In genomic region chr19:47036233-47036651, GRCh38 we compare ENCODE assay signal across 8 cellular contexts. TPM values are rescaled to one million over a fixed set of nuclear protein-coding genes. Genes with fewer than 3 reads are reported as not detected.
DNase-seq lines count a peak whose midpoint lies in the region; ATAC-seq, FAIRE-seq and TF ChIP-seq lines count a peak whose summit lies in the region.

No MANE protein-coding gene starts in this region.

- peak in 6 of 8 donors; percentile 10 to 49 (median 33) for ATAC-seq in heart right ventricle
- ATAC-seq in HG03196 (IDR thresholded peaks at IDR 0.05; ENCODE audit: unreplicated experiment), result no peak
- ATAC-seq in HG03432 (IDR thresholded peaks at IDR 0.05; ENCODE audit: unreplicated experiment), result no peak
- ATAC-seq in HG03469 (IDR thresholded peaks at IDR 0.05; ENCODE audit: unreplicated experiment), result no peak

- H3K27ac ChIP-seq in heart right ventricle, result peak overlapping the region in 1 of 10 donors; percentile 26
- H3K27ac ChIP-seq in small intestine (ENCODE audit: low read depth in 1 of 2, low read length in 1 of 2), result no peak overlapping the region

- no peak for TF ChIP-seq CTCF in Loucy (conservative IDR thresholded peaks at IDR 0.05; ENCODE audit: low read length)
- TF ChIP-seq CTCF in heart right ventricle (IDR thresholded peaks at IDR 0.05), result no peak

- H3K9ac ChIP-seq in Loucy (ENCODE audit: low read depth, low read length, poor library complexity, severe bottlenecking), result peak overlapping the region; percentile 77

- 21 to 23% methylated on average over 18 of the region's 18 CpGs for WGBS in heart right ventricle, 2 donors
- 10 to 16% (median 14%) methylated on average over 18 of the region's 18 CpGs for WGBS in small intestine, 3 donors

- H3K9me3 Mint-ChIP-seq in activated CD4-positive, alpha-beta memory T cell treated with anti-CD3 and anti-CD28 coated beads, Interleukin-2, amount 10 ng/mL, durations not matched to agents 7 days and 5 days, result no peaks in the 10 kb centered on the region

- H3K4me1 ChIP-seq in Loucy (ENCODE audit: insufficient read depth, low read length, poor library complexity, severe bottlenecking) (peaks cover 17% of the 10 kb centered on the region), heart right ventricle (peaks cover 0 to 17% (median 9%) of the 10 kb centered on the region in 9 donors), small intestine (ENCODE audit: control insufficient read depth in 2 of 2, insufficient read depth in 1 of 2, low read depth in 1 of 2, low read length in 1 of 2) (no peaks in the 10 kb centered on the region)

- H3K4me2 ChIP-seq in Loucy (ENCODE audit: low read depth, low read length, poor library complexity, severe bottlenecking), result peak overlapping the region; percentile 96

- no peaks in the 10 kb centered on the region for H3K36me3 Mint-ChIP-seq in activated CD4-positive, alpha-beta memory T cell treated with anti-CD3 and anti-CD28 coated beads, Interleukin-2, amount 10 ng/mL, durations not matched to agents 7 days and 5 days (ENCODE audit: low read depth)

- H3K4me3 ChIP-seq in Loucy (ENCODE audit: low read length, poor library complexity, severe bottlenecking) (peak overlapping the region; percentile 89), heart right ventricle (peak overlapping the region; percentile 1 to 57 (median 48)), small intestine (ENCODE audit: low read depth in 1 of 2, low read length in 2 of 2) (peak overlapping the region; percentile 12 to 18)

- H3K27ac Mint-ChIP-seq in activated CD4-positive, alpha-beta memory T cell treated with anti-CD3 and anti-CD28 coated beads, Interleukin-2, amount 10 ng/mL, durations not matched to agents 7 days and 5 days, result peak overlapping the region; percentile 31

- peak overlapping the region; percentile 94 for H2AFZ ChIP-seq in Loucy (ENCODE audit: low read length)

- intact Hi-C loops in heart right ventricle (cut with DNase I), result loop anchor here in 9 of 10 donors (2.0 to 10.0 kb wide), 5 partner anchors 86 to 96 kb away; partner anchors contain the start of gene SAE1 (in 1 of the 9)

- no peaks in the 10 kb centered on the region for H3K27me3 ChIP-seq in Loucy (ENCODE audit: insufficient read depth, low read length, poor library complexity, severe bottlenecking)
- peaks cover 0 to 18% (median 14%) of the 10 kb centered on the region in 7 donors for H3K27me3 ChIP-seq in heart right ventricle
- H3K27me3 ChIP-seq in small intestine (ENCODE audit: control insufficient read depth in 2 of 2, insufficient read depth in 2 of 2, low read length in 2 of 2), result no peaks in the 10 kb centered on the region

- DNase-seq in D341Med (ENCODE audit: low spot score) (peak; percentile 54), heart right ventricle (no peak), small intestine (peak; percentile 54)
- no peak for DNase-seq in activated CD4-positive, alpha-beta memory T cell treated with anti-CD3 and anti-CD28 coated beads, Interleukin-2, amount 10 ng/mL, durations not matched to agents 7 days and 5 days

- POLR2A ChIA-PET in activated CD4-positive, alpha-beta memory T cell treated with anti-CD3 and anti-CD28 coated beads, Interleukin-2, amount 10 ng/mL, durations not matched to agents 7 days and 5 days (lab: Charles Lee), result interaction anchor here (0.8 to 1.6 kb wide), 5 partner anchors 11 to 238 kb away, joined by 3 to 7 read pairs (median 3); partner anchors contain the start of genes INAFM1, SAE1 and ZC3H4

- no peaks in the 10 kb centered on the region for H3K9me3 ChIP-seq in Loucy (ENCODE audit: insufficient read depth, low read depth, low read length)
- H3K9me3 ChIP-seq in heart right ventricle, result no peaks in the 10 kb centered on the region
- H3K9me3 ChIP-seq in small intestine (ENCODE audit: control insufficient read depth, low read depth), result no peaks in the 10 kb centered on the region

- no peak for FAIRE-seq in small intestine (lab: Jason Lieb, UNC)

- H3K79me2 ChIP-seq in Loucy (ENCODE audit: insufficient read depth, low read length), result no peaks in the 10 kb centered on the region

- peaks cover 14% of the 10 kb centered on the region for H3K27me3 Mint-ChIP-seq in activated CD4-positive, alpha-beta memory T cell treated with anti-CD3 and anti-CD28 coated beads, Interleukin-2, amount 10 ng/mL, durations not matched to agents 7 days and 5 days

- H3K9me2 ChIP-seq in Loucy (replicated peaks; ENCODE audit: low read depth, low read length), result no peaks in the 10 kb centered on the region

- CTCF ChIA-PET in activated CD4-positive, alpha-beta memory T cell treated with anti-CD3 and anti-CD28 coated beads, Interleukin-2, amount 10 ng/mL, durations not matched to agents 7 days and 5 days (lab: Charles Lee), result interaction anchor here (0.7 to 5.0 kb wide), 17 partner anchors 11 to 313 kb away, joined by 3 to 35 read pairs (median 5); partner anchors contain the start of genes DHX34, SAE1 and ZC3H4

- peak overlapping the region; percentile 75 for H3K4me3 Mint-ChIP-seq in activated CD4-positive, alpha-beta memory T cell treated with anti-CD3 and anti-CD28 coated beads, Interleukin-2, amount 10 ng/mL, durations not matched to agents 7 days and 5 days

- no peaks in the 10 kb centered on the region for H3K36me3 ChIP-seq in Loucy (ENCODE audit: insufficient read depth, low read length)
- no peaks in the 10 kb centered on the region for H3K36me3 ChIP-seq in heart right ventricle
- H3K36me3 ChIP-seq in small intestine (ENCODE audit: control insufficient read depth in 2 of 2, insufficient read depth in 2 of 2, low read length in 2 of 2), result no peaks in the 10 kb centered on the region

- no peaks in the 10 kb centered on the region for H3F3A ChIP-seq in Loucy (ENCODE audit: low read depth)

- H3K4me1 Mint-ChIP-seq in activated CD4-positive, alpha-beta memory T cell treated with anti-CD3 and anti-CD28 coated beads, Interleukin-2, amount 10 ng/mL, durations not matched to agents 7 days and 5 days, result peaks cover 20% of the 10 kb centered on the region

- H4K20me1 ChIP-seq in Loucy (ENCODE audit: insufficient read depth, low read length, poor library complexity, severe bottlenecking), result no peaks in the 10 kb centered on the region

RNA-seq across cellular contexts. Expression of gene TMEM160, which starts 12.2 kb away (rescaled TPM):
- 10 to 100 TPM; 56.2 to 56.3 TPM for total RNA-seq in activated CD4-positive, alpha-beta memory T cell treated with anti-CD3 and anti-CD28 coated beads, Interleukin-2, amount 10 ng/mL, durations not matched to agents 7 days and 5 days
- total RNA-seq in heart right ventricle, result 10 to 100 TPM; 17.9 to 34.1 (median 23.7) TPM
- polyA plus RNA-seq in heart right ventricle (10 to 100 TPM; 15.4 to 83.8 TPM), small intestine (10 to 100 TPM in 2 of 3 donors, 1 to 10 TPM in 1; 5.1 to 70.3 (median 13.1) TPM)

RNA-seq across cellular contexts. Expression of gene NPAS1, which starts 16.6 kb away (rescaled TPM):
- under 1 TPM; 0.20 to 0.48 TPM for total RNA-seq in activated CD4-positive, alpha-beta memory T cell treated with anti-CD3 and anti-CD28 coated beads, Interleukin-2, amount 10 ng/mL, durations not matched to agents 7 days and 5 days
- 1 to 10 TPM in 1 of 10 donors, under 1 TPM in 7, not detected in 2; 0.17 to 1.3 (median 0.37) TPM for total RNA-seq in heart right ventricle
- 1 to 10 TPM in 1 of 2 donors, under 1 TPM in 1; 0.64 to 1.1 TPM for polyA plus RNA-seq in heart right ventricle
- polyA plus RNA-seq in small intestine, result under 1 TPM in 1 of 3 donors, not detected in 2; 0.24 TPM

Comparison
In these comparisons a context has a peak if more than half of its experiments do, and no peak if none do; other contexts are left out.
1. DNase-seq: peak in D341Med (single experiment) and small intestine (single experiment); none in activated CD4-positive, alpha-beta memory T cell treated with anti-CD3 and anti-CD28 coated beads, Interleukin-2, amount 10 ng/mL, durations not matched to agents 7 days and 5 days (single experiment) and heart right ventricle (0 of 2).
2. H3K4me3 ChIP-seq: peak in every context shown above with its lines; median percentile 89 in Loucy; 48 in heart right ventricle; 15 in small intestine.
3. ATAC-seq: peak in heart right ventricle (6 of 8); none in HG03196 (single experiment), HG03432 (single experiment) and HG03469 (single experiment).